Comparison of ENCODE assay signal across 9 cellular contexts in genomic region chr20:38685853-38686473, GRCh38. TPM values are rescaled to one million over a fixed set of nuclear protein-coding genes. Genes with fewer than 3 reads are reported as not detected.
DNase-seq lines count a peak whose midpoint lies in the region; ATAC-seq and TF ChIP-seq lines count a peak whose summit lies in the region.
"Had no signal": no experiment of that assay in that cellular context is flagged by ENCODE, and none has a peak within 500 bp of the region (broad histone marks: within the 10 kb centered on the region; RNA-seq: fewer than 3 reads in every experiment).

No MANE protein-coding gene starts in this region.

- no peak overlapping the region for H3K27ac ChIP-seq in CD4-positive, alpha-beta memory T cell (ENCODE audit: low read depth, low read length)
- H3K27ac ChIP-seq in left ventricle myocardium inferior (replicated peaks) (no peak overlapping the region), gastrocnemius medialis (no peak overlapping the region)
- H3K27ac ChIP-seq: ovary had no signal

- H3K4me3 ChIP-seq in CD4-positive, alpha-beta memory T cell (ENCODE audit: low read length in 2 of 2), result no peak overlapping the region
- H3K4me3 ChIP-seq in left ventricle myocardium inferior (no peak overlapping the region), gastrocnemius medialis (no peak overlapping the region)
- H3K4me3 ChIP-seq: ovary had no signal

- no peaks in the 10 kb centered on the region for H3K4me1 Mint-ChIP-seq in CD4-positive, alpha-beta memory T cell

- intact Hi-C loops in CD4-positive, alpha-beta memory T cell (cut with micrococcal nuclease), result no loop called here
- intact Hi-C loops in left ventricle myocardium inferior (cut with micrococcal nuclease) (no loop called here), gastrocnemius medialis (cut with DNase I; ENCODE audit: low total_unique reads) (no loop called here)

- peaks cover 34 to 58% of the 10 kb centered on the region in 2 donors for H3K27me3 Mint-ChIP-seq in CD4-positive, alpha-beta memory T cell

- POLR2A ChIA-PET in CD4-positive, alpha-beta memory T cell (lab: Charles Lee; ENCODE audit: partially characterized antibody), result no interaction called here

- H3K9me3 ChIP-seq in CD4-positive, alpha-beta memory T cell (ENCODE audit: control insufficient read depth in 1 of 2, low read length in 2 of 2), result no peaks in the 10 kb centered on the region
- H3K9me3 ChIP-seq in left ventricle myocardium inferior (replicated peaks) (no peaks in the 10 kb centered on the region), gastrocnemius medialis (no peaks in the 10 kb centered on the region)
- H3K9me3 ChIP-seq: ovary had no signal

- no peak for ATAC-seq in gastrocnemius medialis

- no peak for TF ChIP-seq POLR2A in gastrocnemius medialis (IDR thresholded peaks at IDR 0.05)

- TF ChIP-seq CTCF in left ventricle myocardium inferior (IDR thresholded peaks at IDR 0.05; ENCODE audit: borderline replicate concordance), result no peak
- no peak for TF ChIP-seq CTCF in gastrocnemius medialis (IDR thresholded peaks at IDR 0.05 in 4 of 5, conservative IDR thresholded peaks at IDR 0.05 in 1 of 5)

- in situ Hi-C loops in KBM-7 (cut with MboI; ENCODE audit: low pct_unique_long_range_greater_than_20kb, low sequenced_read_pairs), result no loop called here
- in situ Hi-C loops in gastrocnemius medialis (cut with MboI; ENCODE audit: low sequenced_read_pairs in 4 of 4), result no loop called here

- peaks cover 16% of the 10 kb centered on the region for H3K27me3 ChIP-seq in CD4-positive, alpha-beta memory T cell (ENCODE audit: insufficient read depth, low read length)
- peaks cover 77% of the 10 kb centered on the region for H3K27me3 ChIP-seq in left ventricle myocardium inferior (ENCODE audit: low read depth)
- peaks cover 6 to 19% (median 19%) of the 10 kb centered on the region in 3 donors for H3K27me3 ChIP-seq in gastrocnemius medialis
- H3K27me3 ChIP-seq: ovary had no signal

- CTCF ChIA-PET in CD4-positive, alpha-beta memory T cell (lab: Charles Lee; ENCODE audit: partially characterized antibody), result interaction anchor here (0.9 kb wide), 1 partner anchor 13 kb away, joined by 3 read pairs; no protein-coding TSS in a partner anchor

- DNase-seq in CD4-positive, alpha-beta memory T cell, result peak; percentile 15 to 44 (median 34)
- DNase-seq in KBM-7 (peak; percentile 58), activated T-cell treated with anti-CD3 and anti-CD28 coated beads for 48 hours (ENCODE audit: low read depth) (peak; percentile 32), left ventricle myocardium inferior (peak; percentile 27), NCI-H82 treated with DMSO at 0.1 percent for 48 hours (lab: John Stamatoyannopoulos, UW; ENCODE audit: unreplicated experiment) (no peak), NCI-H187 treated with DMSO at 0.1 percent for 48 hours (lab: John Stamatoyannopoulos, UW) (no peak), gastrocnemius medialis (no peak)
- peak; percentile 19 for DNase-seq in stimulated activated CD8-positive, alpha-beta memory T cell treated with anti-CD3 and anti-CD28 coated beads, Interleukin-4, amount 100 ng/mL, for 24 hours (ENCODE audit: low read depth)

- H3K4me3 Mint-ChIP-seq in CD4-positive, alpha-beta memory T cell, result no peak overlapping the region

- H3K27ac Mint-ChIP-seq in CD4-positive, alpha-beta memory T cell, result no peak overlapping the region

- H3K36me3 Mint-ChIP-seq in CD4-positive, alpha-beta memory T cell, result no peaks in the 10 kb centered on the region

- no peaks in the 10 kb centered on the region for H3K36me3 ChIP-seq in CD4-positive, alpha-beta memory T cell (ENCODE audit: insufficient read depth, low read length)
- H3K36me3 ChIP-seq in left ventricle myocardium inferior, result no peaks in the 10 kb centered on the region
- no peaks in the 10 kb centered on the region for H3K36me3 ChIP-seq in gastrocnemius medialis
- H3K36me3 ChIP-seq: ovary had no signal

- no peaks in the 10 kb centered on the region for H3K4me1 ChIP-seq in CD4-positive, alpha-beta memory T cell (ENCODE audit: insufficient read depth, low read length)
- H3K4me1 ChIP-seq in left ventricle myocardium inferior (no peaks in the 10 kb centered on the region), gastrocnemius medialis (no peaks in the 10 kb centered on the region)

- H3K9me3 Mint-ChIP-seq in CD4-positive, alpha-beta memory T cell, result peaks cover 0 to 10% (median 4%) of the 10 kb centered on the region in 8 donors

RNA-seq across cellular contexts. Expression of gene SLC32A1, which starts 38.3 kb away (rescaled TPM):
- not detected for total RNA-seq in CD4-positive, alpha-beta memory T cell
- polyA plus RNA-seq in CD4-positive, alpha-beta memory T cell, result not detected
- total RNA-seq in left ventricle myocardium inferior (not detected), gastrocnemius medialis (not detected)
- total RNA-seq: ovary had no signal
- polyA plus RNA-seq: ovary had no signal

Comparison
In these comparisons a context has a peak if more than half of its experiments do, and no peak if none do; other contexts are left out.
1. DNase-seq: peak in CD4-positive, alpha-beta memory T cell (5 of 5), KBM-7 (single experiment), activated T-cell treated with anti-CD3 and anti-CD28 coated beads for 48 hours (single experiment), left ventricle myocardium inferior (single experiment) and stimulated activated CD8-positive, alpha-beta memory T cell treated with anti-CD3 and anti-CD28 coated beads, Interleukin-4, amount 100 ng/mL, for 24 hours (single experiment); none in NCI-H82 treated with DMSO at 0.1 percent for 48 hours (single experiment), NCI-H187 treated with DMSO at 0.1 percent for 48 hours (single experiment) and gastrocnemius medialis (0 of 2).